In the genomic region with DNA sequence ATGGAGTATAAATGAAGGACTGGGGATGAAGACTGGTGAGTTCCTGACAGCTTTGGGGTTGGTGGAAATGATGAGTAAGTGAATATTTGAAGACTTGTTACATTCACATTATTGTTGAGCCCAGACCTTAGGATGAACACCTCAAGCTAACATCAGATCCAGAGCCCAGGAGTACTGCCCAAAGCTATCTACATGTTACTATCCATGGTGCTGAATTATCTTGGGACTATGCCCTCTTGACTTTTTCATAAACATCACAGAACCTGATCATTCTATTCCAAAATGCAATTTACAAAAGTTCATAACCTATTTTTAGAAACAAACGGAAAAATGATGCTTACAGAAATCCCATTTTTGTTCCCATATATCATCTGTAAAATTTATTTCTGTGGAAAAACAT, we compare ENCODE assay signal across 12 cellular contexts.
A peak's percentile ranks its signal among the peaks of the same experiment; 100 is the strongest.
DNase-seq lines count a peak whose midpoint lies in the region; TF ChIP-seq lines count a peak whose summit lies in the region.
"Had no signal": no experiment of that assay in that cellular context is flagged by ENCODE, and none has a peak within 500 bp of the region (broad histone marks: within the 10 kb centered on the region; RNA-seq: fewer than 3 reads in every experiment).

No MANE protein-coding gene starts in this region.

- H3K27ac ChIP-seq in OCI-LY7 (ENCODE audit: low read depth, low read length, poor library complexity, severe bottlenecking), result no peak overlapping the region

- no peaks in the 10 kb centered on the region for H4K20me1 ChIP-seq in OCI-LY7 (ENCODE audit: insufficient read depth, low read length)

- DNase-seq in NOMO-1 treated with DMSO at 0.1 percent for 48 hours (lab: John Stamatoyannopoulos, UW; ENCODE audit: unreplicated experiment), result peak; percentile 3
- DNase-seq in NOMO-1 treated with dmso at 0.1 percent for 144 hours (lab: John Stamatoyannopoulos, UW; ENCODE audit: unreplicated experiment), result no peak
- peak; percentile 23 for DNase-seq in fibroblast of mammary gland (ENCODE audit: low read depth)
- DNase-seq in retinal pigment epithelial cell (ENCODE audit: low read depth), result peak; percentile 3
- no peak for DNase-seq in OCI-LY7 (ENCODE audit: low spot score)
- no peak for DNase-seq in activated CD8-positive, alpha-beta memory T cell treated with anti-CD3 and anti-CD28 coated beads, Interleukin-2, amount 50 U/mL, for 48 hours
- DNase-seq in cerebellum (ENCODE audit: low spot score), result no peak
- DNase-seq: NCI-H1048; NK-92 treated with Interleukin-12 subunit alpha and Interleukin-12 subunit beta, amount 100 ng/mL, for 24 hours; nucleus accumbens; stimulated activated naive CD8-positive, alpha-beta T cell treated with anti-CD3 and anti-CD28 coated beads, Interleukin-15, Interleukin-2, amounts not matched to agents 100 U/mL and 50 U/mL, for 24 hours had no signal

- H3K4me2 ChIP-seq in OCI-LY7 (ENCODE audit: low read length), result no peak overlapping the region

- no TSS peak for BruUV-seq in OCI-LY7 (replicated peaks; lab: Mats Ljungman, UMichigan)

- intact Hi-C loops in OCI-LY7 (cut with micrococcal nuclease; ENCODE audit: unreplicated experiment), result no loop called here

- no peak overlapping the region for H2AFZ ChIP-seq in OCI-LY7 (ENCODE audit: low read length)

- no peaks in the 10 kb centered on the region for H3K79me2 ChIP-seq in OCI-LY7 (ENCODE audit: insufficient read depth, low read depth, low read length)

- H3K9me3 ChIP-seq in OCI-LY7 (ENCODE audit: low read length), result 0 out of 2 replicates have a peak, but pooled peaks cover 4% of the 10 kb centered on the region

- POLR2A ChIA-PET in OCI-LY7 (lab: Charles Lee), result interaction anchor here (0.7 kb wide), 1 partner anchor 155 kb away, joined by 3 read pairs; no protein-coding TSS in a partner anchor

- H3K9me2 ChIP-seq in OCI-LY7 (ENCODE audit: insufficient read depth, low read length), result no peaks in the 10 kb centered on the region

- H3K4me3 ChIP-seq in fibroblast of mammary gland (ENCODE audit: control insufficient read depth, low read depth, low read length) (no peak overlapping the region), retinal pigment epithelial cell (ENCODE audit: low read length) (no peak overlapping the region), OCI-LY7 (ENCODE audit: low read depth, low read length, poor library complexity, severe bottlenecking) (no peak overlapping the region)

- H3K36me3 ChIP-seq in OCI-LY7 (ENCODE audit: insufficient read depth, low read length), result no peaks in the 10 kb centered on the region

- H3K4me1 ChIP-seq in OCI-LY7 (ENCODE audit: insufficient read depth, low read length, poor library complexity, severe bottlenecking), result no peaks in the 10 kb centered on the region

- no peak for TF ChIP-seq CTCF in fibroblast of mammary gland (conservative IDR thresholded peaks at IDR 0.05; ENCODE audit: control insufficient read depth, insufficient read depth, low read depth, low read length)
- TF ChIP-seq CTCF in retinal pigment epithelial cell (conservative IDR thresholded peaks at IDR 0.05; ENCODE audit: low read depth, low read length), result no peak
- TF ChIP-seq CTCF in OCI-LY7 (conservative IDR thresholded peaks at IDR 0.05; ENCODE audit: low read length), result no peak

- CTCF ChIA-PET in OCI-LY7 (lab: Charles Lee; ENCODE audit: unreplicated experiment), result no interaction called here

TF ChIP-seq in PFSK-1, 5 proteins besides CTCF, POLR2A, EP300 and RAD21:
- no peak for TF ChIP-seq POLR2AphosphoS5 (IDR thresholded peaks at IDR 0.05; ENCODE audit: low read depth, low read length)
- no peak for TF ChIP-seq TAF1 (IDR thresholded peaks at IDR 0.05; ENCODE audit: borderline replicate concordance, insufficient read depth, low read length)
- TF ChIP-seq FOXP2 (optimal IDR thresholded peaks at IDR 0.05; ENCODE audit: borderline replicate concordance, extremely low read depth, extremely low read length, insufficient read depth), result no peak
- TF ChIP-seq, protein P1, sequence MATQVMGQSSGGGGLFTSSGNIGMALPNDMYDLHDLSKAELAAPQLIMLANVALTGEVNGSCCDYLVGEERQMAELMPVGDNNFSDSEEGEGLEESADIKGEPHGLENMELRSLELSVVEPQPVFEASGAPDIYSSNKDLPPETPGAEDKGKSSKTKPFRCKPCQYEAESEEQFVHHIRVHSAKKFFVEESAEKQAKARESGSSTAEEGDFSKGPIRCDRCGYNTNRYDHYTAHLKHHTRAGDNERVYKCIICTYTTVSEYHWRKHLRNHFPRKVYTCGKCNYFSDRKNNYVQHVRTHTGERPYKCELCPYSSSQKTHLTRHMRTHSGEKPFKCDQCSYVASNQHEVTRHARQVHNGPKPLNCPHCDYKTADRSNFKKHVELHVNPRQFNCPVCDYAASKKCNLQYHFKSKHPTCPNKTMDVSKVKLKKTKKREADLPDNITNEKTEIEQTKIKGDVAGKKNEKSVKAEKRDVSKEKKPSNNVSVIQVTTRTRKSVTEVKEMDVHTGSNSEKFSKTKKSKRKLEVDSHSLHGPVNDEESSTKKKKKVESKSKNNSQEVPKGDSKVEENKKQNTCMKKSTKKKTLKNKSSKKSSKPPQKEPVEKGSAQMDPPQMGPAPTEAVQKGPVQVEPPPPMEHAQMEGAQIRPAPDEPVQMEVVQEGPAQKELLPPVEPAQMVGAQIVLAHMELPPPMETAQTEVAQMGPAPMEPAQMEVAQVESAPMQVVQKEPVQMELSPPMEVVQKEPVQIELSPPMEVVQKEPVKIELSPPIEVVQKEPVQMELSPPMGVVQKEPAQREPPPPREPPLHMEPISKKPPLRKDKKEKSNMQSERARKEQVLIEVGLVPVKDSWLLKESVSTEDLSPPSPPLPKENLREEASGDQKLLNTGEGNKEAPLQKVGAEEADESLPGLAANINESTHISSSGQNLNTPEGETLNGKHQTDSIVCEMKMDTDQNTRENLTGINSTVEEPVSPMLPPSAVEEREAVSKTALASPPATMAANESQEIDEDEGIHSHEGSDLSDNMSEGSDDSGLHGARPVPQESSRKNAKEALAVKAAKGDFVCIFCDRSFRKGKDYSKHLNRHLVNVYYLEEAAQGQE (IDR thresholded peaks at IDR 0.05; ENCODE audit: insufficient read depth in 1 of 2, low read depth in 2 of 2, low read length in 2 of 2), result peak; percentile 76 to 94
- TF ChIP-seq SIN3A (IDR thresholded peaks at IDR 0.05; ENCODE audit: borderline replicate concordance, insufficient read depth, low read length), result no peak
TF ChIP-seq in PFSK-1: peak in this region for 1.

Comparison
In these comparisons a context has a peak if more than half of its experiments do, and no peak if none do; other contexts are left out.
1. DNase-seq: peak in NOMO-1 treated with DMSO at 0.1 percent for 48 hours (single experiment), fibroblast of mammary gland (single experiment) and retinal pigment epithelial cell (single experiment); none in NOMO-1 treated with dmso at 0.1 percent for 144 hours (single experiment), OCI-LY7 (single experiment), activated CD8-positive, alpha-beta memory T cell treated with anti-CD3 and anti-CD28 coated beads, Interleukin-2, amount 50 U/mL, for 48 hours (single experiment) and cerebellum (single experiment).